In genomic region chr1:183932412-183932811, GRCh38 we compare ENCODE assay signal across 9 cellular contexts.
DNase-seq lines count a peak whose midpoint lies in the region; ATAC-seq and TF ChIP-seq lines count a peak whose summit lies in the region.
"Had no signal": no experiment of that assay in that cellular context is flagged by ENCODE, and none has a peak within 500 bp of the region (broad histone marks: within the 10 kb centered on the region; RNA-seq: fewer than 3 reads in every experiment).

No MANE protein-coding gene starts in this region.

- H3K4me1 Mint-ChIP-seq in activated CD8-positive, alpha-beta T cell treated with anti-CD3 and anti-CD28 coated beads for 36 hours (ENCODE audit: low read depth): peaks cover 8% of the 10 kb centered on the region

- POLR2A ChIA-PET in activated CD8-positive, alpha-beta T cell treated with anti-CD3 and anti-CD28 coated beads for 36 hours (lab: Charles Lee): interaction anchor here (1.0 kb wide), 1 partner anchor 16 kb away, joined by 3 read pairs; no protein-coding TSS in a partner anchor
- POLR2A ChIA-PET in GM10248 (lab: Yijun Ruan, JAX): no interaction called here

- H3K4me3 ChIP-seq in AG09309 (ENCODE audit: control insufficient read depth, low read depth, low read length): no peak overlapping the region
- no peak overlapping the region for H3K4me3 ChIP-seq in astrocyte of the spinal cord (ENCODE audit: low read depth, low read length)
- no peak overlapping the region for H3K4me3 ChIP-seq in cardiac muscle cell
- H3K4me3 ChIP-seq in osteoblast (ENCODE audit: insufficient read depth, low read length): peak overlapping the region; percentile 34

- H3K9me3 Mint-ChIP-seq in activated CD8-positive, alpha-beta T cell treated with anti-CD3 and anti-CD28 coated beads for 36 hours: no peaks in the 10 kb centered on the region
- H3K9me3 Mint-ChIP-seq: activated T-helper 17 cell treated with anti-CD3 and anti-CD28 coated beads, Interleukin-2, amount 50 U/mL, for 72 hours had no signal

- H3K4me2 ChIP-seq in osteoblast (ENCODE audit: insufficient read depth, low read length): peak overlapping the region; percentile 80

- H4K20me1 ChIP-seq in osteoblast (ENCODE audit: insufficient read depth, low read length): no peaks in the 10 kb centered on the region

- H3K27me3 Mint-ChIP-seq in activated CD8-positive, alpha-beta T cell treated with anti-CD3 and anti-CD28 coated beads for 36 hours: no peaks in the 10 kb centered on the region
- H3K27me3 Mint-ChIP-seq: activated T-helper 17 cell treated with anti-CD3 and anti-CD28 coated beads, Interleukin-2, amount 50 U/mL, for 72 hours had no signal

- peaks cover 12% of the 10 kb centered on the region for H3K4me1 ChIP-seq in cardiac muscle cell (ENCODE audit: low read depth)
- H3K4me1 ChIP-seq in osteoblast (ENCODE audit: insufficient read depth, low read length): peaks cover 14% of the 10 kb centered on the region

- no peak overlapping the region for H3K4me3 Mint-ChIP-seq in activated CD8-positive, alpha-beta T cell treated with anti-CD3 and anti-CD28 coated beads for 36 hours
- H3K4me3 Mint-ChIP-seq: activated T-helper 17 cell treated with anti-CD3 and anti-CD28 coated beads, Interleukin-2, amount 50 U/mL, for 72 hours had no signal

- H3K27ac ChIP-seq in cardiac muscle cell (peak overlapping the region; percentile 44), osteoblast (ENCODE audit: low read depth, low read length) (peak overlapping the region; percentile 38)

- intact Hi-C loops in activated CD8-positive, alpha-beta T cell treated with anti-CD3 and anti-CD28 coated beads for 36 hours (cut with micrococcal nuclease): no loop called here

- H3K27me3 ChIP-seq in cardiac muscle cell (no peaks in the 10 kb centered on the region), osteoblast (ENCODE audit: insufficient read depth, low read length) (no peaks in the 10 kb centered on the region)

- ATAC-seq in HG02840 (IDR thresholded peaks at IDR 0.05; ENCODE audit: low FRiP score, unreplicated experiment): no peak
- ATAC-seq in activated CD8-positive, alpha-beta T cell treated with anti-CD3 and anti-CD28 coated beads for 36 hours: no peak
- ATAC-seq: activated T-helper 17 cell treated with anti-CD3 and anti-CD28 coated beads, Interleukin-2, amount 50 U/mL, for 72 hours had no signal

- DNase-seq in AG09309 (ENCODE audit: low read depth) (peak; percentile 44), astrocyte of the spinal cord (ENCODE audit: low read depth, low spot score) (peak; percentile 87), cardiac muscle cell (ENCODE audit: low read depth in 1 of 2, low spot score in 1 of 2) (peak in 1 of 2 donors; percentile 95), osteoblast (ENCODE audit: insufficient read length, low spot score, missing footprints) (peak; percentile 92), NCI-H1092 (lab: John Stamatoyannopoulos, UW) (no peak), GM10248 (ENCODE audit: extremely low spot score) (no peak)
- no peak for DNase-seq in activated CD8-positive, alpha-beta T cell treated with anti-CD3 and anti-CD28 coated beads for 36 hours

- CTCF ChIA-PET in activated CD8-positive, alpha-beta T cell treated with anti-CD3 and anti-CD28 coated beads for 36 hours (lab: Charles Lee): interaction anchor here (1.5 kb wide), 1 partner anchor 16 kb away, joined by 4 read pairs; no protein-coding TSS in a partner anchor
- CTCF ChIA-PET in GM10248 (lab: Yijun Ruan, JAX): interaction anchor here (1.3 to 4.0 kb wide), 4 partner anchors 10 to 277 kb away, joined by 3 to 15 read pairs (median 6); no protein-coding TSS in a partner anchor

- in situ Hi-C loops in astrocyte of the spinal cord (cut with HindIII; ENCODE audit: low sequenced_read_pairs): no loop called here

- no peaks in the 10 kb centered on the region for H3K9me3 ChIP-seq in cardiac muscle cell (ENCODE audit: low read depth)
- no peaks in the 10 kb centered on the region for H3K9me3 ChIP-seq in osteoblast (ENCODE audit: low read depth, low read length)

- TF ChIP-seq CTCF in AG09309 (IDR thresholded peaks at IDR 0.05; ENCODE audit: control insufficient read depth, insufficient read depth, low read depth, low read length, missing control alignments) (no peak), astrocyte of the spinal cord (IDR thresholded peaks at IDR 0.05; ENCODE audit: low read depth, low read length) (no peak), cardiac muscle cell (IDR thresholded peaks at IDR 0.05; ENCODE audit: low read depth, low read length) (no peak), osteoblast (IDR thresholded peaks at IDR 0.05; ENCODE audit: extremely low read depth, low read depth, low read length) (no peak), GM10248 (IDR thresholded peaks at IDR 0.05; ENCODE audit: control extremely low read depth, extremely low read depth, low read depth, missing control alignments) (no peak)
- no peak for TF ChIP-seq CTCF in activated CD8-positive, alpha-beta T cell treated with anti-CD3 and anti-CD28 coated beads for 36 hours (IDR thresholded peaks at IDR 0.05)

- H3K36me3 ChIP-seq in cardiac muscle cell: peaks cover 6% of the 10 kb centered on the region
- no peaks in the 10 kb centered on the region for H3K36me3 ChIP-seq in osteoblast (ENCODE audit: insufficient read depth, low read length)

- peak overlapping the region; percentile 26 for H2AFZ ChIP-seq in osteoblast (ENCODE audit: low read length)

- H3K79me2 ChIP-seq in osteoblast (ENCODE audit: insufficient read depth, low read length): no peaks in the 10 kb centered on the region

- no peak overlapping the region for H3K27ac Mint-ChIP-seq in activated CD8-positive, alpha-beta T cell treated with anti-CD3 and anti-CD28 coated beads for 36 hours

- H3K36me3 Mint-ChIP-seq in activated CD8-positive, alpha-beta T cell treated with anti-CD3 and anti-CD28 coated beads for 36 hours (ENCODE audit: low read depth): no peaks in the 10 kb centered on the region

Comparison
In these comparisons a context has a peak if more than half of its experiments do, and no peak if none do; other contexts are left out.
1. DNase-seq: peak in AG09309 (single experiment), astrocyte of the spinal cord (single experiment) and osteoblast (single experiment); none in activated CD8-positive, alpha-beta T cell treated with anti-CD3 and anti-CD28 coated beads for 36 hours (single experiment), NCI-H1092 (single experiment) and GM10248 (single experiment).